Comparison of ENCODE assay signal across 24 cellular contexts in genomic region chr6:63673692-63674091, GRCh38. TPM values are rescaled to one million over a fixed set of nuclear protein-coding genes. Genes with fewer than 3 reads are reported as not detected.
DNase-seq lines count a peak whose midpoint lies in the region; ATAC-seq, FAIRE-seq and TF ChIP-seq lines count a peak whose summit lies in the region.
"Had no signal": no experiment of that assay in that cellular context is flagged by ENCODE, and none has a peak within 500 bp of the region (broad histone marks: within the 10 kb centered on the region; RNA-seq: fewer than 3 reads in every experiment).

No MANE protein-coding gene starts in this region.

- peak overlapping the region; percentile 41; the same call in 1 of the 2 replicates for H3K27ac ChIP-seq in GM23338 (ENCODE audit: low read depth)
- no peak overlapping the region for H3K27ac ChIP-seq in H1 (ENCODE audit: low read depth, low read length)
- H3K27ac ChIP-seq in parathyroid adenoma, result no peak overlapping the region
- H3K27ac ChIP-seq: 22Rv1, BLaER1, C4-2B had no signal

- H4K20me1 ChIP-seq in GM23338 (replicated peaks; ENCODE audit: insufficient read depth) (peaks cover 30% of the 10 kb centered on the region), H1 (replicated peaks in 1 of 2; ENCODE audit: control insufficient read depth in 1 of 2, insufficient read depth in 2 of 2, low read length in 2 of 2) (peaks cover 4 to 15% of the 10 kb centered on the region in 2 experiments)

- no peak overlapping the region for H2BK15ac ChIP-seq in H1 (ENCODE audit: low read length)

- TF ChIP-seq CTCF in GM23338 (conservative IDR thresholded peaks at IDR 0.05; ENCODE audit: low read depth in 2 of 2), result no peak
- no peak for TF ChIP-seq CTCF in H1 (IDR thresholded peaks at IDR 0.05; ENCODE audit: control extremely low read depth in 1 of 3, insufficient read depth in 1 of 3, low read depth in 1 of 3, low read length in 3 of 3)
- no peak for TF ChIP-seq CTCF in parathyroid adenoma (IDR thresholded peaks at IDR 0.05)

- H3K79me1 ChIP-seq in H1 (ENCODE audit: low read depth, low read length), result peaks cover 3% of the 10 kb centered on the region; the same call in 1 of the 2 replicates

- H3K27me3 ChIP-seq in GM23338 (ENCODE audit: insufficient read depth), result no peaks in the 10 kb centered on the region
- no peaks in the 10 kb centered on the region for H3K27me3 ChIP-seq in H1 (replicated peaks in 1 of 4; ENCODE audit: control insufficient read depth in 3 of 4, extremely low read depth in 1 of 4, insufficient read depth in 3 of 4, low read length in 3 of 4)
- no peaks in the 10 kb centered on the region for H3K27me3 ChIP-seq in parathyroid adenoma (ENCODE audit: control insufficient read depth, insufficient read depth, low read length)
- H3K27me3 ChIP-seq: BLaER1 had no signal

- DNase-seq in activated naive CD4-positive, alpha-beta T cell treated with anti-CD3 and anti-CD28 coated beads for 36 hours, result no peak
- DNase-seq in GM23338 (ENCODE audit: low spot score) (no peak), H1 (ENCODE audit: low read depth in 1 of 2, low spot score in 2 of 2) (no peak), amygdala (lab: John Stamatoyannopoulos, UW) (no peak)
- DNase-seq in activated T-helper 1 cell treated with anti-CD3 and anti-CD28 coated beads, Interleukin-12 subunit alpha, Interleukin-12 subunit beta, Interleukin-2, Interleukin-4 antibody, amounts not matched to agents 30 ng/mL and 10 ng/mL and 1 ng/mL, durations not matched to agents 14 hours and 24 hours and 36 hours (ENCODE audit: low spot score), result no peak
- DNase-seq: Caco-2; CD4-positive, CD25-positive, alpha-beta regulatory T cell; CD8-positive, alpha-beta T cell; DMS153; DND-41; EL; GDM1; H9 had no signal

- H3K9ac ChIP-seq in H1 (replicated peaks in 1 of 4; ENCODE audit: extremely low read depth in 1 of 4, low read depth in 3 of 4, low read length in 3 of 4) (no peak overlapping the region), parathyroid adenoma (no peak overlapping the region)
- H3K9ac ChIP-seq: BLaER1 had no signal

- no peak overlapping the region for H2BK20ac ChIP-seq in H1 (ENCODE audit: low read length)

- 84% methylated on average over 2 of the region's 2 CpGs; no CpG with 5 or more reads in 1 of the 2 experiments for WGBS in H1 (ENCODE audit: extremely low coverage in 1 of 2, insufficient coverage in 1 of 2, insufficient read length in 1 of 2, insufficient replicate concordance in 2 of 2, low coverage in 1 of 2, low lambda C conversion rate in 2 of 2, missing lambda C conversion rate in 1 of 2), 2 experiments

- no peak overlapping the region for H4K8ac ChIP-seq in H1 (ENCODE audit: extremely low read depth, insufficient read depth, low read length)

- no peak overlapping the region for H3K18ac ChIP-seq in H1 (ENCODE audit: extremely low read depth, low read length)

- peaks cover 100% of the 10 kb centered on the region for H3K79me2 ChIP-seq in GM23338 (replicated peaks; ENCODE audit: insufficient read depth)
- peaks cover 5 to 97% of the 10 kb centered on the region in 2 experiments; a peak in 3 of 4 replicates for H3K79me2 ChIP-seq in H1 (ENCODE audit: control insufficient read depth in 1 of 2, insufficient read depth in 2 of 2, low read length in 2 of 2)
- peaks cover 35% of the 10 kb centered on the region for H3K79me2 ChIP-seq in parathyroid adenoma

- H3K4me1 Mint-ChIP-seq in activated naive CD4-positive, alpha-beta T cell treated with anti-CD3 and anti-CD28 coated beads, Interleukin-2, amount 50 U/mL, for 24 hours, result peaks cover 53% of the 10 kb centered on the region
- H3K4me1 Mint-ChIP-seq in activated naive CD4-positive, alpha-beta T cell treated with anti-CD3 and anti-CD28 coated beads for 36 hours (ENCODE audit: low read depth), result peaks cover 26% of the 10 kb centered on the region
- H3K4me1 Mint-ChIP-seq in GM23338, result peaks cover 10% of the 10 kb centered on the region
- no peaks in the 10 kb centered on the region for H3K4me1 Mint-ChIP-seq in activated T-helper 1 cell treated with anti-CD3 and anti-CD28 coated beads, Interleukin-12 subunit alpha, Interleukin-12 subunit beta, Interleukin-2, Interleukin-4 antibody, amounts not matched to agents 30 ng/mL and 10 ng/mL and 1 ng/mL, durations not matched to agents 14 hours and 24 hours and 36 hours (ENCODE audit: low read depth)

- no peaks in the 10 kb centered on the region for H3K9me3 Mint-ChIP-seq in activated naive CD4-positive, alpha-beta T cell treated with anti-CD3 and anti-CD28 coated beads, Interleukin-2, amount 50 U/mL, for 24 hours
- no peaks in the 10 kb centered on the region for H3K9me3 Mint-ChIP-seq in activated naive CD4-positive, alpha-beta T cell treated with anti-CD3 and anti-CD28 coated beads for 36 hours
- H3K9me3 Mint-ChIP-seq in GM23338, result no peaks in the 10 kb centered on the region
- H3K9me3 Mint-ChIP-seq in activated T-helper 1 cell treated with anti-CD3 and anti-CD28 coated beads, Interleukin-12 subunit alpha, Interleukin-12 subunit beta, Interleukin-2, Interleukin-4 antibody, amounts not matched to agents 30 ng/mL and 10 ng/mL and 1 ng/mL, durations not matched to agents 14 hours and 24 hours and 36 hours, result no peaks in the 10 kb centered on the region
- H3K9me3 Mint-ChIP-seq: CD8-positive, alpha-beta T cell; H9 had no signal

- H4K5ac ChIP-seq in H1 (ENCODE audit: insufficient read length, low read depth, low read length), result no peak overlapping the region

- no peak for TF ChIP-seq RAD21 in H1 (IDR thresholded peaks at IDR 0.05 in 1 of 2, conservative IDR thresholded peaks at IDR 0.05 in 1 of 2; ENCODE audit: low read depth in 2 of 2, low read length in 2 of 2)

- H2AK5ac ChIP-seq in H1 (ENCODE audit: low read depth, low read length), result no peak overlapping the region

- no peak overlapping the region for H3K23ac ChIP-seq in H1 (ENCODE audit: insufficient read length)

- no peak overlapping the region for H4K91ac ChIP-seq in H1 (replicated peaks; ENCODE audit: insufficient read length, low read length)

- H3K36me3 ChIP-seq in GM23338 (ENCODE audit: insufficient read depth) (no peaks in the 10 kb centered on the region), H1 (ENCODE audit: control insufficient read depth in 2 of 4, insufficient read depth in 4 of 4, low read length in 3 of 4) (no peaks in the 10 kb centered on the region; a peak in 1 of 8 replicates), parathyroid adenoma (ENCODE audit: control insufficient read depth, insufficient read depth, low read length) (no peaks in the 10 kb centered on the region)

- H2BK120ac ChIP-seq in H1 (replicated peaks; ENCODE audit: low read depth, low read length), result no peak overlapping the region

- no peak overlapping the region for H2BK5ac ChIP-seq in H1 (ENCODE audit: low read depth, low read length)

- FAIRE-seq in H1 (lab: Jason Lieb, UNC), result peak; percentile 36
- FAIRE-seq: A204.1, GM12878, GM18507 had no signal

- no peak overlapping the region for H3K4me3 Mint-ChIP-seq in activated naive CD4-positive, alpha-beta T cell treated with anti-CD3 and anti-CD28 coated beads, Interleukin-2, amount 50 U/mL, for 24 hours
- no peak overlapping the region for H3K4me3 Mint-ChIP-seq in activated naive CD4-positive, alpha-beta T cell treated with anti-CD3 and anti-CD28 coated beads for 36 hours
- H3K4me3 Mint-ChIP-seq in GM23338, result no peak overlapping the region
- no peak overlapping the region for H3K4me3 Mint-ChIP-seq in activated T-helper 1 cell treated with anti-CD3 and anti-CD28 coated beads, Interleukin-12 subunit alpha, Interleukin-12 subunit beta, Interleukin-2, Interleukin-4 antibody, amounts not matched to agents 30 ng/mL and 10 ng/mL and 1 ng/mL, durations not matched to agents 14 hours and 24 hours and 36 hours
- H3K4me3 Mint-ChIP-seq: B cell; CD4-positive, CD25-positive, alpha-beta regulatory T cell; CD8-positive, alpha-beta T cell; H9 had no signal

- H3K4me1 ChIP-seq in GM23338 (ENCODE audit: insufficient read depth) (peaks cover 52% of the 10 kb centered on the region), H1 (replicated peaks in 1 of 4; ENCODE audit: control insufficient read depth in 3 of 4, insufficient read depth in 4 of 4, low read length in 3 of 4) (peaks cover 2 to 10% (median 6%) of the 10 kb centered on the region in 4 experiments; a peak in 6 of 7 replicates), parathyroid adenoma (peaks cover 35% of the 10 kb centered on the region)
- H3K4me1 ChIP-seq: BLaER1 had no signal

- H3K9me3 ChIP-seq in H1 (ENCODE audit: insufficient read depth in 2 of 2, low read depth in 1 of 2, low read length in 1 of 2) (no peaks in the 10 kb centered on the region), parathyroid adenoma (ENCODE audit: control insufficient read depth, low read length) (no peaks in the 10 kb centered on the region)
- H3K9me3 ChIP-seq: Caco-2 had no signal

- H3K36me3 Mint-ChIP-seq in activated naive CD4-positive, alpha-beta T cell treated with anti-CD3 and anti-CD28 coated beads, Interleukin-2, amount 50 U/mL, for 24 hours, result peaks cover 7% of the 10 kb centered on the region
- H3K36me3 Mint-ChIP-seq in activated naive CD4-positive, alpha-beta T cell treated with anti-CD3 and anti-CD28 coated beads for 36 hours (ENCODE audit: low read depth), result peaks cover 13% of the 10 kb centered on the region
- H3K36me3 Mint-ChIP-seq in GM23338 (ENCODE audit: low read depth), result peaks cover 9% of the 10 kb centered on the region; the same call in 2 of the 3 replicates
- H3K36me3 Mint-ChIP-seq in activated T-helper 1 cell treated with anti-CD3 and anti-CD28 coated beads, Interleukin-12 subunit alpha, Interleukin-12 subunit beta, Interleukin-2, Interleukin-4 antibody, amounts not matched to agents 30 ng/mL and 10 ng/mL and 1 ng/mL, durations not matched to agents 14 hours and 24 hours and 36 hours (ENCODE audit: low read depth), result peaks cover 5% of the 10 kb centered on the region

- H3F3A ChIP-seq in GM23338 (replicated peaks; ENCODE audit: low read depth), result no peaks in the 10 kb centered on the region

- H3K4ac ChIP-seq in H1 (replicated peaks; ENCODE audit: insufficient read length, low read depth, low read length), result no peak overlapping the region

- intact Hi-C loops in activated naive CD4-positive, alpha-beta T cell treated with anti-CD3 and anti-CD28 coated beads for 36 hours (cut with micrococcal nuclease), result no loop called here
- intact Hi-C loops in activated T-helper 1 cell treated with anti-CD3 and anti-CD28 coated beads, Interleukin-12 subunit alpha, Interleukin-12 subunit beta, Interleukin-2, Interleukin-4 antibody, amounts not matched to agents 30 ng/mL and 10 ng/mL and 1 ng/mL, durations not matched to agents 14 hours and 24 hours and 36 hours (cut with micrococcal nuclease), result no loop called here

- H3K56ac ChIP-seq in H1 (replicated peaks; ENCODE audit: insufficient read length, low read depth, low read length), result no peak overlapping the region

- H3K23me2 ChIP-seq in H1 (ENCODE audit: low read depth, low read length), result no peaks in the 10 kb centered on the region

- POLR2A ChIA-PET in H1 (lab: Charles Lee; ENCODE audit: partially characterized antibody), result interaction anchor here (1.8 kb wide), 1 partner anchor 14 kb away, joined by 4 read pairs; no protein-coding TSS in a partner anchor

- peak overlapping the region; percentile 19 for H3K27ac Mint-ChIP-seq in activated naive CD4-positive, alpha-beta T cell treated with anti-CD3 and anti-CD28 coated beads, Interleukin-2, amount 50 U/mL, for 24 hours
- no peak overlapping the region for H3K27ac Mint-ChIP-seq in activated naive CD4-positive, alpha-beta T cell treated with anti-CD3 and anti-CD28 coated beads for 36 hours
- no peak overlapping the region for H3K27ac Mint-ChIP-seq in GM23338
- no peak overlapping the region for H3K27ac Mint-ChIP-seq in activated T-helper 1 cell treated with anti-CD3 and anti-CD28 coated beads, Interleukin-12 subunit alpha, Interleukin-12 subunit beta, Interleukin-2, Interleukin-4 antibody, amounts not matched to agents 30 ng/mL and 10 ng/mL and 1 ng/mL, durations not matched to agents 14 hours and 24 hours and 36 hours
- H3K27ac Mint-ChIP-seq: B cell; CD8-positive, alpha-beta T cell had no signal

- no peak overlapping the region for H3K14ac ChIP-seq in H1 (ENCODE audit: insufficient read length)

- H3K4me3 ChIP-seq in GM23338, result no peak overlapping the region
- no peak overlapping the region for H3K4me3 ChIP-seq in H1 (ENCODE audit: extremely low read depth in 1 of 4, insufficient read depth in 2 of 4, low read depth in 3 of 4, low read length in 4 of 4)
- no peak overlapping the region for H3K4me3 ChIP-seq in parathyroid adenoma (ENCODE audit: low read depth, low read length)
- H3K4me3 ChIP-seq: BLaER1, GM12878 had no signal

- H2AFZ ChIP-seq in GM23338 (no peak overlapping the region), H1 (ENCODE audit: low read length) (no peak overlapping the region), parathyroid adenoma (no peak overlapping the region)

- TF ChIP-seq EP300 in H1 (IDR thresholded peaks at IDR 0.05; ENCODE audit: borderline replicate concordance in 1 of 2, low read depth in 2 of 2, low read length in 2 of 2), result no peak

- CTCF ChIA-PET in activated naive CD4-positive, alpha-beta T cell treated with anti-CD3 and anti-CD28 coated beads for 36 hours (lab: Charles Lee), result no interaction called here
- CTCF ChIA-PET in H1 (lab: Charles Lee; ENCODE audit: partially characterized antibody), result interaction anchor here (1.1 to 1.8 kb wide), 5 partner anchors 10 to 321 kb away, joined by 3 to 5 read pairs (median 3); no protein-coding TSS in a partner anchor

- no peaks in the 10 kb centered on the region for H3K27me3 Mint-ChIP-seq in activated naive CD4-positive, alpha-beta T cell treated with anti-CD3 and anti-CD28 coated beads, Interleukin-2, amount 50 U/mL, for 24 hours
- no peaks in the 10 kb centered on the region for H3K27me3 Mint-ChIP-seq in activated naive CD4-positive, alpha-beta T cell treated with anti-CD3 and anti-CD28 coated beads for 36 hours (ENCODE audit: low read depth)
- no peaks in the 10 kb centered on the region for H3K27me3 Mint-ChIP-seq in GM23338 (ENCODE audit: insufficient read depth, low read depth, poor library complexity)
- no peaks in the 10 kb centered on the region for H3K27me3 Mint-ChIP-seq in activated T-helper 1 cell treated with anti-CD3 and anti-CD28 coated beads, Interleukin-12 subunit alpha, Interleukin-12 subunit beta, Interleukin-2, Interleukin-4 antibody, amounts not matched to agents 30 ng/mL and 10 ng/mL and 1 ng/mL, durations not matched to agents 14 hours and 24 hours and 36 hours (ENCODE audit: insufficient read depth)
- H3K27me3 Mint-ChIP-seq: B cell; CD4-positive, CD25-positive, alpha-beta regulatory T cell had no signal

- no peaks in the 10 kb centered on the region for H3K9me2 ChIP-seq in GM23338 (ENCODE audit: insufficient read depth)

- H3K4me2 ChIP-seq in GM23338 (no peak overlapping the region), H1 (ENCODE audit: insufficient read depth in 1 of 2, low read depth in 2 of 2, low read length in 2 of 2) (no peak overlapping the region), parathyroid adenoma (ENCODE audit: low read length) (peak overlapping the region; percentile 28)
- H3K4me2 ChIP-seq: BLaER1 had no signal

- TF ChIP-seq POLR2A in H1 (IDR thresholded peaks at IDR 0.05; ENCODE audit: control extremely low read depth in 1 of 2, low read depth in 2 of 2, low read length in 2 of 2), result no peak

- ATAC-seq in GM23338, result no peak; the same call in 2 of the 3 replicates
- ATAC-seq in HG03469 (IDR thresholded peaks at IDR 0.05; ENCODE audit: unreplicated experiment), result no peak
- ATAC-seq: CD8-positive, alpha-beta T cell; GM12878; HCT116 had no signal

- H2BK12ac ChIP-seq in H1 (ENCODE audit: low read depth, low read length), result no peak overlapping the region

RNA-seq across cellular contexts. Expression of gene PHF3, which starts 38.1 kb away (rescaled TPM):
- total RNA-seq in activated naive CD4-positive, alpha-beta T cell treated with anti-CD3 and anti-CD28 coated beads for 36 hours, result 10 to 100 TPM; 45.8 to 47.6 TPM
- 71.0 and 77.3 TPM in 2 replicates for total RNA-seq in GM23338 (2014; rRNA removed; shearing (Covaris generic))
- polyA plus RNA-seq in GM23338 (2016; fragmentation: Nextera tagmentation; extraction: Ambion mirVana), result 28.6 and 37.1 TPM in 2 replicates
- total RNA-seq in H1 (2021; fragmentation: NEBNext Ultra II Directional; extraction: Animal tissue kit (Norgen Biotek cat#: 25700)), result 69.3 and 70.9 TPM in 2 replicates
- polyA plus RNA-seq in H1 (2011; rRNA removed), result 6.5 and 10.1 TPM in 2 replicates
- 14.1 TPM for polyA plus RNA-seq in H1 (2011; cell fraction: cytosol; rRNA removed)
- polyA plus RNA-seq in H1 (2011; cell fraction: nucleus; rRNA removed), result 19.3 TPM
- polyA plus RNA-seq in H1 (2012, experiment 1 of 2), result 18.2 to 36.0 TPM (median 23.5 TPM) in 4 replicates
- 0.94 TPM for polyA plus RNA-seq in H1 (2012, experiment 2 of 2)
- polyA plus RNA-seq in H1 (2013, experiment 1 of 2), result 35.3 TPM
- polyA plus RNA-seq in H1 (2013, experiment 2 of 2), result 34.5 TPM
- polyA minus RNA-seq in H1 (2011; rRNA and poly(A)+ RNA removed), result 35.0 and 43.7 TPM in 2 replicates
- polyA minus RNA-seq in H1 (2011; cell fraction: cytosol; rRNA and poly(A)+ RNA removed), result 38.8 TPM
- 162 TPM for polyA minus RNA-seq in H1 (2011; cell fraction: nucleus; rRNA and poly(A)+ RNA removed)
- 42.7 and 45.3 TPM in 2 replicates for total RNA-seq in activated T-helper 1 cell treated with anti-CD3 and anti-CD28 coated beads, Interleukin-12 subunit alpha, Interleukin-12 subunit beta, Interleukin-2, Interleukin-4 antibody, amounts not matched to agents 30 ng/mL and 10 ng/mL and 1 ng/mL, durations not matched to agents 14 hours and 24 hours and 36 hours
